Comparison of ENCODE assay signal across 11 cellular contexts in the genomic region with DNA sequence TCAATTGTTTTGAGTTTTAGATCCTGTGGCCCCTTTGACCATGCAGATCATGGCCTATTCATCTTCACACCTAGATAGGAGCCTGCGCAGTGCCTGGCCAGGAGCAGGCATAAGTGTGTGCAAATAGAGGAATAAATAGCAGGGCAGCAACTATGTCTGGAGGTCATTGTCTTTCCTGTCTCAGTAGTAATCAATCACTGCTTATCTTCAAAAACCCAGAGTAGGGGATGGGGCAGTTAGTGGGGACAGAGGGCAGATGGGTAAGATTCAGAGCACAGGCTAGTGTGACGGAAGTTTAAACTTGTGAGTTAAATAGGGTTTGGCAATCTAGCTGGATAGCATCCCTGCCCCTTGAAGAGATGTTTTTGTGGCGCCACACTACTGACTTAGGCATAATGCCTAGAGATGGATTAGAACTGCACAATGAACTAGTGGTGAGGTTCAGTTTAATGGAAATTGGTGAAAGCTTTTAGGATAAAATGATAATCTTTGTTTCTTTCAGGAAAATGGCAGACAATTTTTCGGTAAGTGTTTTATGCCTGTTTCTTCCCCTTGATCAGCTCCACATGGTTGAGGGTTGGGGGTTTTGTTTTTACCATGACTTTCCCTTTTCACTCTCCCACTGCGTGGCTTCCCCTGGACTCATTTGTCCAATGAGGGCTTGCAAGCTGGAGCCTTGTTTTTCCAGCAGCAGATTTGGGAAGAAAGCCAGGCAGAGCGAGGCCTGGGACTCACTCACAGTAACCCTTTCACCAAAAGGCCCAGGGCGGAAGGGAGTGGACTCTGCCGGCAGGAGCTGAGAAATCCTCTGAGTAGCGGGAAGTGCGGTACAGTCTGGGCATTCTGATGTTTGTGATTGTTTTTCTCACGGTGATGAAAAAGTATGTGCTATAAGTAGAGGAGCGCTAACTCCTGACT. TPM values are rescaled to one million over a fixed set of nuclear protein-coding genes. Genes with fewer than 3 reads are reported as not detected.
DNase-seq lines count a peak whose midpoint lies in the region; ATAC-seq and TF ChIP-seq lines count a peak whose summit lies in the region.
"Had no signal": no experiment of that assay in that cellular context is flagged by ENCODE, and none has a peak within 500 bp of the region (broad histone marks: within the 10 kb centered on the region; RNA-seq: fewer than 3 reads in every experiment).

No MANE protein-coding gene starts in this region.

- H3K4me3 ChIP-seq in BJ (ENCODE audit: low read depth, low read length) (no peak overlapping the region), right atrium auricular region (peak overlapping the region in 1 of 2 donors; percentile 20)

- peak overlapping the region; percentile 76 for H3K27ac Mint-ChIP-seq in MCF 10A (ENCODE audit: low read depth, unreplicated experiment)
- no peak overlapping the region for H3K27ac Mint-ChIP-seq in activated CD8-positive, alpha-beta memory T cell treated with anti-CD3 and anti-CD28 coated beads, Interleukin-2, amount 10 ng/mL, durations not matched to agents 7 days and 5 days
- H3K27ac Mint-ChIP-seq: activated CD4-positive, alpha-beta T cell treated with anti-CD3 and anti-CD28 coated beads for 36 hours; CD8-positive, alpha-beta T cell had no signal

- POLR2A ChIA-PET in BJ (lab: Charles Lee) (interaction anchor here (0.6 to 0.9 kb wide), 2 partner anchors 34 to 45 kb away, joined by 3 to 4 read pairs; no protein-coding TSS in a partner anchor), MCF 10A (lab: Yijun Ruan, JAX) (interaction anchor here (0.8 to 3.6 kb wide), 16 partner anchors 8 to 86 kb away, joined by 3 to 29 read pairs (median 4); partner anchors contain the start of genes LGALS3 and MAPK1IP1L), GM10248 (lab: Yijun Ruan, JAX) (no interaction called here)

- peaks cover 24% of the 10 kb centered on the region for H3K4me1 Mint-ChIP-seq in MCF 10A (ENCODE audit: insufficient read depth, unreplicated experiment)
- H3K4me1 Mint-ChIP-seq in activated CD8-positive, alpha-beta memory T cell treated with anti-CD3 and anti-CD28 coated beads, Interleukin-2, amount 10 ng/mL, durations not matched to agents 7 days and 5 days, result peaks cover 48% of the 10 kb centered on the region
- H3K4me1 Mint-ChIP-seq: activated CD4-positive, alpha-beta T cell treated with anti-CD3 and anti-CD28 coated beads for 36 hours had no signal

- no peaks in the 10 kb centered on the region for H3K27me3 Mint-ChIP-seq in MCF 10A (ENCODE audit: insufficient read depth, unreplicated experiment)
- no peaks in the 10 kb centered on the region for H3K27me3 Mint-ChIP-seq in activated CD8-positive, alpha-beta memory T cell treated with anti-CD3 and anti-CD28 coated beads, Interleukin-2, amount 10 ng/mL, durations not matched to agents 7 days and 5 days

- H3K27ac ChIP-seq in right atrium auricular region, result peak overlapping the region; percentile 70 to 73

- BruUV-seq in MCF 10A (replicated peaks; lab: Mats Ljungman, UMichigan), result no TSS peak

- peaks cover 87% of the 10 kb centered on the region for H3K36me3 Mint-ChIP-seq in MCF 10A (ENCODE audit: insufficient read depth, unreplicated experiment)
- peaks cover 87% of the 10 kb centered on the region for H3K36me3 Mint-ChIP-seq in activated CD8-positive, alpha-beta memory T cell treated with anti-CD3 and anti-CD28 coated beads, Interleukin-2, amount 10 ng/mL, durations not matched to agents 7 days and 5 days
- H3K36me3 Mint-ChIP-seq: CD8-positive, alpha-beta T cell had no signal

- H3K4me1 ChIP-seq in right atrium auricular region, result peaks cover 0 to 53% of the 10 kb centered on the region in 2 donors

- no peaks in the 10 kb centered on the region for H3K27me3 ChIP-seq in BJ (ENCODE audit: control insufficient read depth, insufficient read depth, low read length)
- H3K27me3 ChIP-seq in right atrium auricular region, result no peaks in the 10 kb centered on the region

- peak; percentile 56 for DNase-seq in BJ (ENCODE audit: low read depth)
- peak; percentile 62 for DNase-seq in MCF 10A (ENCODE audit: unreplicated experiment)
- DNase-seq in right atrium auricular region (ENCODE audit: low spot score), result peak; percentile 89
- DNase-seq in putamen (ENCODE audit: low spot score), result peak; percentile 70
- DNase-seq in NCI-H2196 treated with DMSO at 0.1 percent for 48 hours (lab: John Stamatoyannopoulos, UW; ENCODE audit: unreplicated experiment), result no peak
- DNase-seq in activated CD8-positive, alpha-beta memory T cell treated with anti-CD3 and anti-CD28 coated beads, Interleukin-2, amount 10 ng/mL, durations not matched to agents 7 days and 5 days, result no peak
- no peak for DNase-seq in DMS114 treated with DMSO at 0.1 percent for 48 hours (lab: John Stamatoyannopoulos, UW; ENCODE audit: unreplicated experiment)
- DNase-seq in GM10248 (ENCODE audit: extremely low spot score), result no peak
- DNase-seq: activated CD4-positive, alpha-beta T cell treated with anti-CD3 and anti-CD28 coated beads for 36 hours; CD8-positive, alpha-beta T cell; NCI-H510A treated with DMSO at 0.1 percent for 48 hours had no signal

- H3K9me3 ChIP-seq in right atrium auricular region, result no peaks in the 10 kb centered on the region

- CTCF ChIA-PET in BJ (lab: Yijun Ruan, JAX), result interaction anchor here (0.9 to 3.7 kb wide), 10 partner anchors 10 to 57 kb away, joined by 3 to 16 read pairs (median 5); no protein-coding TSS in a partner anchor
- CTCF ChIA-PET in MCF 10A (lab: Yijun Ruan, JAX), result interaction anchor here (0.7 to 2.6 kb wide), 9 partner anchors 13 to 59 kb away, joined by 3 to 17 read pairs (median 4); no protein-coding TSS in a partner anchor
- CTCF ChIA-PET in activated CD8-positive, alpha-beta memory T cell treated with anti-CD3 and anti-CD28 coated beads, Interleukin-2, amount 10 ng/mL, durations not matched to agents 7 days and 5 days (lab: Charles Lee), result interaction anchor here (1.0 to 1.5 kb wide), 5 partner anchors 16 to 86 kb away, joined by 3 to 5 read pairs (median 3); partner anchors contain the start of gene MAPK1IP1L
- CTCF ChIA-PET in GM10248 (lab: Yijun Ruan, JAX), result interaction anchor here (0.7 to 1.8 kb wide), 7 partner anchors 8 to 86 kb away, joined by 3 to 8 read pairs (median 4); partner anchors contain the start of genes LGALS3 and MAPK1IP1L

- ATAC-seq in activated CD8-positive, alpha-beta memory T cell treated with anti-CD3 and anti-CD28 coated beads, Interleukin-2, amount 10 ng/mL, durations not matched to agents 7 days and 5 days, result no peak
- ATAC-seq: activated CD4-positive, alpha-beta T cell treated with anti-CD3 and anti-CD28 coated beads for 36 hours; CD8-positive, alpha-beta T cell had no signal

- no peaks in the 10 kb centered on the region for H3K9me3 Mint-ChIP-seq in MCF 10A (ENCODE audit: unreplicated experiment)
- no peaks in the 10 kb centered on the region for H3K9me3 Mint-ChIP-seq in activated CD8-positive, alpha-beta memory T cell treated with anti-CD3 and anti-CD28 coated beads, Interleukin-2, amount 10 ng/mL, durations not matched to agents 7 days and 5 days (ENCODE audit: low read depth)
- H3K9me3 Mint-ChIP-seq: CD8-positive, alpha-beta T cell had no signal

- H3K36me3 ChIP-seq in BJ (ENCODE audit: control insufficient read depth, insufficient read depth, low read length) (peaks cover 18% of the 10 kb centered on the region), right atrium auricular region (peaks cover 49% of the 10 kb centered on the region)

- TF ChIP-seq CTCF in BJ (IDR thresholded peaks at IDR 0.05; ENCODE audit: insufficient read depth, low read depth, low read length) (peak; percentile 30), MCF 10A (IDR thresholded peaks at IDR 0.05; ENCODE audit: unreplicated experiment) (no peak), right atrium auricular region (IDR thresholded peaks at IDR 0.05) (peak in 1 of 2 donors; percentile 29), GM10248 (IDR thresholded peaks at IDR 0.05; ENCODE audit: control extremely low read depth, extremely low read depth, low read depth, missing control alignments) (no peak)

- H3K4me3 Mint-ChIP-seq in MCF 10A (ENCODE audit: unreplicated experiment), result peak overlapping the region; percentile 47
- no peak overlapping the region for H3K4me3 Mint-ChIP-seq in activated CD8-positive, alpha-beta memory T cell treated with anti-CD3 and anti-CD28 coated beads, Interleukin-2, amount 10 ng/mL, durations not matched to agents 7 days and 5 days
- H3K4me3 Mint-ChIP-seq: activated CD4-positive, alpha-beta T cell treated with anti-CD3 and anti-CD28 coated beads for 36 hours; CD8-positive, alpha-beta T cell had no signal

- intact Hi-C loops in MCF 10A (cut with micrococcal nuclease), result no loop called here

RNA-seq across cellular contexts. Expression of gene LGALS3, which starts 8.1 kb away (rescaled TPM):
- polyA plus RNA-seq in BJ (2011; rRNA removed), result 182 and 197 TPM in 2 replicates
- 35.8 and 47.8 TPM in 2 replicates for polyA minus RNA-seq in BJ (2011; rRNA and poly(A)+ RNA removed)
- total RNA-seq in MCF 10A (2022), result 154 and 178 TPM in 2 replicates
- total RNA-seq in right atrium auricular region, result 100 to 1,000 TPM; 178 to 184 TPM
- total RNA-seq in activated CD8-positive, alpha-beta memory T cell treated with anti-CD3 and anti-CD28 coated beads, Interleukin-2, amount 10 ng/mL, durations not matched to agents 7 days and 5 days, result 100 to 1,000 TPM in 1 of 2 experiments, 10 to 100 TPM in 1; 88.3 to 138 TPM

RNA-seq across cellular contexts. Expression of gene DLGAP5, which starts 54.3 kb away (rescaled TPM):
- 8.9 and 18.3 TPM in 2 replicates for polyA plus RNA-seq in BJ (2011; rRNA removed)
- polyA minus RNA-seq in BJ (2011; rRNA and poly(A)+ RNA removed), result 3.5 and 4.7 TPM in 2 replicates
- total RNA-seq in MCF 10A (2022) (13.4 and 17.6 TPM in 2 replicates), right atrium auricular region (1 to 10 TPM in 1 of 2 donors, under 1 TPM in 1; 0.08 to 1.2 TPM)
- 100 to 1,000 TPM in 1 of 2 experiments, 10 to 100 TPM in 1; 98.8 to 116 TPM for total RNA-seq in activated CD8-positive, alpha-beta memory T cell treated with anti-CD3 and anti-CD28 coated beads, Interleukin-2, amount 10 ng/mL, durations not matched to agents 7 days and 5 days

Comparison
In these comparisons a context has a peak if more than half of its experiments do, and no peak if none do; other contexts are left out.
1. DNase-seq: peak in BJ (single experiment), MCF 10A (single experiment), right atrium auricular region (single experiment) and putamen (single experiment); none in NCI-H2196 treated with DMSO at 0.1 percent for 48 hours (single experiment), activated CD8-positive, alpha-beta memory T cell treated with anti-CD3 and anti-CD28 coated beads, Interleukin-2, amount 10 ng/mL, durations not matched to agents 7 days and 5 days (single experiment), DMS114 treated with DMSO at 0.1 percent for 48 hours (single experiment) and GM10248 (single experiment).